8 cellular contexts compared by ENCODE assay signal in the genomic region with DNA sequence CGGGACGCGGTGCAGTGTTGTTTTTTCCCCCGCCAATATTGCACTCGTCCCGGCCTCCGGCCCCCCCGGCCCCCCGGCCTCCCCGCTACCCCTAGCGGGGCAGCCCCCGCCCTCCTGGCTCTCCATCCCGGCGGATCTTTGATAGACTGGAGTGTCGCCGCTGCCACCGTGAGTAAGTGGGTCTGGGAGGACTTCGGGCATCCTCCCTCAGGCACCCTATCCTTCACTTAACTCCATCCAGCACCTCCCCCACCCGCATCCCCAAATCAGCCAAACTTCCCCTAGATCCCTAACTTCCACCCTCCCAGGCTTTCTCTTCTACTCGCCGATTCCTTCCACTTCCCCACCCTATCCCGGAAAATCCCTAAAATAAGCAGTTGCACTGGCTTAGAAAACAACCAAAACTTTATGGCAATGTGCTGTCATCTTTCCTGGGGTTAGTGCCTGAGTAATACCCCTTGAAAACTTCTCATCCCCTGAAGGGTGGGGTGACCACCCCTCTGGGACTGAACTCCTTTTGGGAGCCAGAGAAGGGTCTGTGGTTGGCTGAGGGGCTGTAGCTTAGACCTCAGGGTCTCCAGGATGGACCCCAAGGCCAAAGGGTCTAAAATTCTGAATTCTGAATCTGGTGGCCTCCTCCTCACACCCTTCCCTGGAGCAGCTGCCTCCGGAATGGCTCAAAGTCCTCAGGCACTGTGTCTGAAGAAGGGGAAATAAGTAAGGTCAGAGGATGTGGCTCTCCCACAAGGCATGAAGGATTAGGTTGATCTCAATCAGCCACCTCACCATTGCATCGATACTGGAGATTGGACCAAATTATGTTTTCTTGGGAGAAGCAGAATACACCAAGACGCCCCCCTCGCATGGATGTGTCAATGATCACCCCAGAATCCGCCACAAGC. TPM values are rescaled to one million over a fixed set of nuclear protein-coding genes. Genes with fewer than 3 reads are reported as not detected.
DNase-seq lines count a peak whose midpoint lies in the region; ATAC-seq, FAIRE-seq and TF ChIP-seq lines count a peak whose summit lies in the region.

No MANE protein-coding gene starts in this region.

- H3K9me3 ChIP-seq in iPS-18a (ENCODE audit: control insufficient read depth, low read depth, low read length) (no peaks in the 10 kb centered on the region), thymus (ENCODE audit: control insufficient read depth) (no peaks in the 10 kb centered on the region)

- WGBS in thymus, result 45% methylated on average over 27 of the region's 27 CpGs

- peaks cover 39% of the 10 kb centered on the region for H3K36me3 ChIP-seq in iPS-18a (ENCODE audit: control insufficient read depth, low read depth, low read length)
- H3K36me3 ChIP-seq in thymus (ENCODE audit: control insufficient read depth, insufficient read depth), result no peaks in the 10 kb centered on the region

- no peaks in the 10 kb centered on the region for H3K27me3 ChIP-seq in iPS-18a (ENCODE audit: control insufficient read depth, insufficient read depth, low read length)
- no peaks in the 10 kb centered on the region for H3K27me3 ChIP-seq in thymus (ENCODE audit: control insufficient read depth, insufficient read depth)

- H3K9ac ChIP-seq in iPS-18a (ENCODE audit: low read length), result peak overlapping the region; percentile 99

- H3K27me3 Mint-ChIP-seq in activated CD4-positive, alpha-beta T cell treated with anti-CD3 and anti-CD28 coated beads, Interleukin-2, amount 10 ng/mL, durations not matched to agents 24 days and 14 days, result no peaks in the 10 kb centered on the region
- H3K27me3 Mint-ChIP-seq in activated naive CD8-positive, alpha-beta T cell, result no peaks in the 10 kb centered on the region

- peaks cover 34% of the 10 kb centered on the region for H3K4me1 Mint-ChIP-seq in activated CD4-positive, alpha-beta T cell treated with anti-CD3 and anti-CD28 coated beads, Interleukin-2, amount 10 ng/mL, durations not matched to agents 24 days and 14 days
- H3K4me1 Mint-ChIP-seq in activated naive CD8-positive, alpha-beta T cell (ENCODE audit: low read depth), result peaks cover 28% of the 10 kb centered on the region

- H3K4me3 ChIP-seq in iPS-18a (ENCODE audit: low read length), result peak overlapping the region; percentile 99
- H3K4me3 ChIP-seq in thymus (ENCODE audit: low read length), result peak overlapping the region; percentile 46

- H3K4me3 Mint-ChIP-seq in activated CD4-positive, alpha-beta T cell treated with anti-CD3 and anti-CD28 coated beads, Interleukin-2, amount 10 ng/mL, durations not matched to agents 24 days and 14 days, result peak overlapping the region; percentile 89
- H3K4me3 Mint-ChIP-seq in activated naive CD8-positive, alpha-beta T cell, result peak overlapping the region; percentile 86

- H3K27ac Mint-ChIP-seq in activated CD4-positive, alpha-beta T cell treated with anti-CD3 and anti-CD28 coated beads, Interleukin-2, amount 10 ng/mL, durations not matched to agents 24 days and 14 days, result peak overlapping the region; percentile 90
- no peak overlapping the region for H3K27ac Mint-ChIP-seq in activated naive CD8-positive, alpha-beta T cell

- H3K27ac ChIP-seq in iPS-18a (ENCODE audit: low read length) (peak overlapping the region; percentile 98), thymus (ENCODE audit: low read depth) (no peak overlapping the region)

- no peak for DNase-seq in activated CD4-positive, alpha-beta T cell treated with anti-CD3 and anti-CD28 coated beads, Interleukin-2, amount 10 ng/mL, durations not matched to agents 24 days and 14 days
- DNase-seq in activated CD4-positive, alpha-beta T cell treated with anti-CD3 and anti-CD28 coated beads, Interleukin-2, amount 50 U/mL, for 4 hours, result no peak
- no peak for DNase-seq in H54 (ENCODE audit: insufficient read length, low spot score)

- FAIRE-seq in H54 (lab: Jason Lieb, UNC), result no peak

- H3K36me3 Mint-ChIP-seq in activated CD4-positive, alpha-beta T cell treated with anti-CD3 and anti-CD28 coated beads, Interleukin-2, amount 10 ng/mL, durations not matched to agents 24 days and 14 days (ENCODE audit: low read depth), result peaks cover 17% of the 10 kb centered on the region
- H3K36me3 Mint-ChIP-seq in activated naive CD8-positive, alpha-beta T cell, result no peaks in the 10 kb centered on the region

- intact Hi-C loops in activated CD4-positive, alpha-beta T cell treated with anti-CD3 and anti-CD28 coated beads, Interleukin-2, amount 10 ng/mL, durations not matched to agents 24 days and 14 days (cut with micrococcal nuclease), result no loop called here

- ATAC-seq in GM18867 (IDR thresholded peaks at IDR 0.05; ENCODE audit: unreplicated experiment) (no peak), HG02884 (IDR thresholded peaks at IDR 0.05; ENCODE audit: unreplicated experiment) (no peak)

- TF ChIP-seq POLR2A in H54 (IDR thresholded peaks at IDR 0.05; ENCODE audit: low read depth, low read length), result no peak

- H3K9me3 Mint-ChIP-seq in activated CD4-positive, alpha-beta T cell treated with anti-CD3 and anti-CD28 coated beads, Interleukin-2, amount 10 ng/mL, durations not matched to agents 24 days and 14 days, result no peaks in the 10 kb centered on the region
- no peaks in the 10 kb centered on the region for H3K9me3 Mint-ChIP-seq in activated naive CD8-positive, alpha-beta T cell (ENCODE audit: low read depth)

- H3K4me1 ChIP-seq in iPS-18a (ENCODE audit: control insufficient read depth, low read depth, low read length), result peaks cover 17% of the 10 kb centered on the region
- H3K4me1 ChIP-seq in thymus (ENCODE audit: control insufficient read depth, insufficient read depth, low read length), result peaks cover 20% of the 10 kb centered on the region

RNA-seq across cellular contexts. Expression of a gene that starts 12.2 kb away (rescaled TPM):
- total RNA-seq in activated CD4-positive, alpha-beta T cell treated with anti-CD3 and anti-CD28 coated beads, Interleukin-2, amount 10 ng/mL, durations not matched to agents 24 days and 14 days, result 10.5 and 10.6 TPM in 2 replicates
- 46.1 TPM for polyA plus RNA-seq in thymus

RNA-seq across cellular contexts. Expression of a gene that starts 13.0 kb away (rescaled TPM):
- total RNA-seq in activated CD4-positive, alpha-beta T cell treated with anti-CD3 and anti-CD28 coated beads, Interleukin-2, amount 10 ng/mL, durations not matched to agents 24 days and 14 days, result 62.4 and 64.7 TPM in 2 replicates
- polyA plus RNA-seq in thymus, result 36.8 TPM

RNA-seq across cellular contexts. Expression of a gene that starts 21.8 kb away (rescaled TPM):
- total RNA-seq in activated CD4-positive, alpha-beta T cell treated with anti-CD3 and anti-CD28 coated beads, Interleukin-2, amount 10 ng/mL, durations not matched to agents 24 days and 14 days, result 9.4 and 10.7 TPM in 2 replicates
- polyA plus RNA-seq in thymus, result 4.3 TPM

RNA-seq across cellular contexts. Expression of a gene that starts 22.3 kb away (rescaled TPM):
- 244 and 245 TPM in 2 replicates for total RNA-seq in activated CD4-positive, alpha-beta T cell treated with anti-CD3 and anti-CD28 coated beads, Interleukin-2, amount 10 ng/mL, durations not matched to agents 24 days and 14 days
- 223 TPM for polyA plus RNA-seq in thymus

RNA-seq across cellular contexts. Expression of a gene that starts 55.1 kb away (rescaled TPM):
- total RNA-seq in activated CD4-positive, alpha-beta T cell treated with anti-CD3 and anti-CD28 coated beads, Interleukin-2, amount 10 ng/mL, durations not matched to agents 24 days and 14 days, result 34.5 and 37.2 TPM in 2 replicates
- 155 TPM for polyA plus RNA-seq in thymus
